Comparison of ENCODE assay signal across 2 cellular contexts in the genomic region with DNA sequence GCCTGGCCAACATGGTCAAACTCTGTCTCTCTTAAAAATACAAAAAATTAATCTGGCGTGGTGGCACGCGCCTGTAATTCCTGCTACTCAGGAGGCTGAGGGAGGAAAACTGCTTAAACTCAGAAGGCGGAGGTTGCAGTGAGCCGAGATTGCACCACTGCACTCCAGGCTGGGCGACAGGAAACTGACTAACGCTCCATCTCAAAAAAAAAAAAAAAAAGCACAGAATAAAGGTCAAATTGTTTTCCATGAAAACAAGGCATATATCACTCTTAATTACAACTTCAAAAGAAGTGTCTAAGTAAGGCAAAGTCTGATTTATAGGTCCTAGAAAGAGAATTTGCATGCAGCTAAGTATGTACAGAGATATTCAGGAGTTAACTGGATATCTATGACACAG.
TF ChIP-seq lines count a peak whose summit lies in the region.

No MANE protein-coding gene starts in this region.

TF ChIP-seq in HEK293, 187 proteins besides CTCF, POLR2A, EP300 and RAD21 (continued from another document):
- TF ChIP-seq, protein P1, sequence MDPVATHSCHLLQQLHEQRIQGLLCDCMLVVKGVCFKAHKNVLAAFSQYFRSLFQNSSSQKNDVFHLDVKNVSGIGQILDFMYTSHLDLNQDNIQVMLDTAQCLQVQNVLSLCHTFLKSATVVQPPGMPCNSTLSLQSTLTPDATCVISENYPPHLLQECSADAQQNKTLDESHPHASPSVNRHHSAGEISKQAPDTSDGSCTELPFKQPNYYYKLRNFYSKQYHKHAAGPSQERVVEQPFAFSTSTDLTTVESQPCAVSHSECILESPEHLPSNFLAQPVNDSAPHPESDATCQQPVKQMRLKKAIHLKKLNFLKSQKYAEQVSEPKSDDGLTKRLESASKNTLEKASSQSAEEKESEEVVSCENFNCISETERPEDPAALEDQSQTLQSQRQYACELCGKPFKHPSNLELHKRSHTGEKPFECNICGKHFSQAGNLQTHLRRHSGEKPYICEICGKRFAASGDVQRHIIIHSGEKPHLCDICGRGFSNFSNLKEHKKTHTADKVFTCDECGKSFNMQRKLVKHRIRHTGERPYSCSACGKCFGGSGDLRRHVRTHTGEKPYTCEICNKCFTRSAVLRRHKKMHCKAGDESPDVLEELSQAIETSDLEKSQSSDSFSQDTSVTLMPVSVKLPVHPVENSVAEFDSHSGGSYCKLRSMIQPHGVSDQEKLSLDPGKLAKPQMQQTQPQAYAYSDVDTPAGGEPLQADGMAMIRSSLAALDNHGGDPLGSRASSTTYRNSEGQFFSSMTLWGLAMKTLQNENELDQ (tag by site-specific recombination; IDR thresholded peaks at IDR 0.05; ENCODE audit: low read depth) = no peak
- TF ChIP-seq SETDB1 (IDR thresholded peaks at IDR 0.05; ENCODE audit: insufficient read length, low read length) (peak; percentile 55), TCF7L2 (IDR thresholded peaks at IDR 0.05; ENCODE audit: borderline replicate concordance, low read depth, low read length) (peak; percentile 48; the same call in 1 of the 2 replicates)
- TF ChIP-seq, protein P2, sequence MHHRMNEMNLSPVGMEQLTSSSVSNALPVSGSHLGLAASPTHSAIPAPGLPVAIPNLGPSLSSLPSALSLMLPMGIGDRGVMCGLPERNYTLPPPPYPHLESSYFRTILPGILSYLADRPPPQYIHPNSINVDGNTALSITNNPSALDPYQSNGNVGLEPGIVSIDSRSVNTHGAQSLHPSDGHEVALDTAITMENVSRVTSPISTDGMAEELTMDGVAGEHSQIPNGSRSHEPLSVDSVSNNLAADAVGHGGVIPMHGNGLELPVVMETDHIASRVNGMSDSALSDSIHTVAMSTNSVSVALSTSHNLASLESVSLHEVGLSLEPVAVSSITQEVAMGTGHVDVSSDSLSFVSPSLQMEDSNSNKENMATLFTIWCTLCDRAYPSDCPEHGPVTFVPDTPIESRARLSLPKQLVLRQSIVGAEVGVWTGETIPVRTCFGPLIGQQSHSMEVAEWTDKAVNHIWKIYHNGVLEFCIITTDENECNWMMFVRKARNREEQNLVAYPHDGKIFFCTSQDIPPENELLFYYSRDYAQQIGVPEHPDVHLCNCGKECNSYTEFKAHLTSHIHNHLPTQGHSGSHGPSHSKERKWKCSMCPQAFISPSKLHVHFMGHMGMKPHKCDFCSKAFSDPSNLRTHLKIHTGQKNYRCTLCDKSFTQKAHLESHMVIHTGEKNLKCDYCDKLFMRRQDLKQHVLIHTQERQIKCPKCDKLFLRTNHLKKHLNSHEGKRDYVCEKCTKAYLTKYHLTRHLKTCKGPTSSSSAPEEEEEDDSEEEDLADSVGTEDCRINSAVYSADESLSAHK (tag by site-specific recombination; IDR thresholded peaks at IDR 0.05) = peak; percentile 76

TF ChIP-seq in WTC11, 78 proteins besides CTCF, POLR2A, EP300 and RAD21 (continued from another document):
- TF ChIP-seq, protein P3, sequence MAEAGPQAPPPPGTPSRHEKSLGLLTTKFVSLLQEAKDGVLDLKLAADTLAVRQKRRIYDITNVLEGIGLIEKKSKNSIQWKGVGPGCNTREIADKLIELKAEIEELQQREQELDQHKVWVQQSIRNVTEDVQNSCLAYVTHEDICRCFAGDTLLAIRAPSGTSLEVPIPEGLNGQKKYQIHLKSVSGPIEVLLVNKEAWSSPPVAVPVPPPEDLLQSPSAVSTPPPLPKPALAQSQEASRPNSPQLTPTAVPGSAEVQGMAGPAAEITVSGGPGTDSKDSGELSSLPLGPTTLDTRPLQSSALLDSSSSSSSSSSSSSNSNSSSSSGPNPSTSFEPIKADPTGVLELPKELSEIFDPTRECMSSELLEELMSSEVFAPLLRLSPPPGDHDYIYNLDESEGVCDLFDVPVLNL (CRISPR knock-in tag; IDR thresholded peaks at IDR 0.05; ENCODE audit: borderline replicate concordance, low read depth) = no peak
- no peak for TF ChIP-seq FOXP1 (CRISPR knock-in tag; IDR thresholded peaks at IDR 0.05; ENCODE audit: borderline replicate concordance)
- no peak for TF ChIP-seq NR1H2 (CRISPR knock-in tag; IDR thresholded peaks at IDR 0.05)
- TF ChIP-seq SOX15 (CRISPR knock-in tag; IDR thresholded peaks at IDR 0.05) = no peak
